ENCODE assay signal across 1 cellular context in genomic region chr1:209783338-209783737, GRCh38.
TF ChIP-seq lines count a peak whose summit lies in the region.

No MANE protein-coding gene starts in this region.

TF ChIP-seq in SK-N-SH treated with all-trans-retinoic acid at 6 μM for 48 hours, 23 proteins besides CTCF, POLR2A, EP300 and RAD21 (continued from another document):
- TF ChIP-seq TSHZ2 (CRISPR knock-in tag; IDR thresholded peaks at IDR 0.05), result no peak
- TF ChIP-seq CSDC2 (CRISPR knock-in tag; IDR thresholded peaks at IDR 0.05), result no peak
- TF ChIP-seq ESRRG (CRISPR knock-in tag; IDR thresholded peaks at IDR 0.05), result no peak
- TF ChIP-seq ARNTL (CRISPR knock-in tag; IDR thresholded peaks at IDR 0.05; ENCODE audit: borderline replicate concordance, low read depth), result no peak
- no peak for TF ChIP-seq ISL1 (CRISPR knock-in tag; IDR thresholded peaks at IDR 0.05)
